ENCODE assay signal across 8 cellular contexts in the genomic region with DNA sequence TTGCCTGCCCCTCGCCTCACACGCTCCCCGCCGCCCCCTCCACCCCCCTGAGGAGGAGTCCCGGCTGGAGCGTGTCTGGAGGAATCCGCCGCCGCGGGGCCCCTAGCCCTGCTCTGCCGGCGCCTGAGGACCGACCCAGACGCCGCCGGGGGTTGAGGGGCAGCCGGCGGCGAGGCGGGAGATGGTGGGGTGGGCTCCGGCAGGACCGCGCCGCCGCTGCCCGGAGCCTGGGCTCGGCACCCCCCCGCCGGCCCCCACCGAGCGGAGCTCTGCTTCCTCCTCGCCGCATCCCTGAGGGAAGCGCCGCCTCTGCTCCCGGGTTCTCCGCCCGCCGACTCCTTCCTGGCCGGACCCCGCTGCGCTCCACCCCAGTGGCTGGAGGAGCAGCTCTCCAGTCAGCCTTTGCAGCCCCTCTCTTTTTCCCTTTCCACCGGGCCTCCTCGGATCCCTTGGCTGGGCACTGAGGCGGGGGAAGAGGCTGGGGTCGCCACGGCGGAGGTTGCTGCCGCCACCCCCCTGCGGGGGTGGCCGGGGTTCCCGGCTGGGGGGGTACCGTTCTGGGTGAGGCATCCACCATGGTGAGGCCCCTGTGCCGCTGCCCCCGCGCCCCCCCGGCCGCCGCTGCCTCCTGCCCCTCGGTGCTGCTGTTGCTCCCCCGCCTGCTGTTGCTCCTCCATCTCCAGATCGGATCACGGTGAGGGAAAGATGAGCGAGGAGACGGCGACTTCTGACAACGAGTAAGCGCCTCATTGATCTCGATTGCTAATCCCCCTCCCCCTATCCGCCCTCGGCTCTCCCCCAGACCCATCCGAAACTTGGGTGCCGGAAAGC. TPM values are rescaled to one million over a fixed set of nuclear protein-coding genes. Genes with fewer than 3 reads are reported as not detected.
DNase-seq lines count a peak whose midpoint lies in the region; ATAC-seq and TF ChIP-seq lines count a peak whose summit lies in the region.

A gene (plus strand): TSS at position 356 of the 831 bp plus-strand sequence. CDS start 350 bp downstream, at position 706.

- H3K36me3 Mint-ChIP-seq in activated naive CD4-positive, alpha-beta T cell treated with anti-CD3 and anti-CD28 coated beads, Interleukin-2, amount 50 U/mL, for 72 hours = no peaks in the 10 kb centered on the region

- no peaks in the 10 kb centered on the region for H3F3A ChIP-seq in OCI-LY1 (ENCODE audit: insufficient read depth, low read length)

- peak within 1 kb of the TSS; percentile 88; the same call in 1 of the 2 replicates for H2AFZ ChIP-seq in OCI-LY1 (ENCODE audit: low read length)

- H4K20me1 ChIP-seq in OCI-LY1 (ENCODE audit: insufficient read depth, low read length) = peaks cover 4% of the 10 kb centered on the region; the same call in 1 of the 2 replicates

- DNase-seq in NCI-H748 (lab: John Stamatoyannopoulos, UW; ENCODE audit: unreplicated experiment) = peak; percentile 45
- DNase-seq in NCI-H748 treated with DMSO at 0.1 percent for 48 hours (lab: John Stamatoyannopoulos, UW) = no peak
- DNase-seq in activated naive CD4-positive, alpha-beta T cell treated with anti-CD3 and anti-CD28 coated beads, Interleukin-2, amount 50 U/mL, for 72 hours (ENCODE audit: low spot score in 2 of 2) = peak in 1 of 2 donors; percentile 16
- peak; percentile 87 for DNase-seq in Right ventricle myocardium inferior (ENCODE audit: missing footprints)
- DNase-seq in occipital lobe (lab: John Stamatoyannopoulos, UW) = peak; percentile 60
- peak; percentile 88 to 92 for DNase-seq in aorta

- no peaks in the 10 kb centered on the region for H3K9me3 Mint-ChIP-seq in activated naive CD4-positive, alpha-beta T cell treated with anti-CD3 and anti-CD28 coated beads, Interleukin-2, amount 50 U/mL, for 72 hours

- peaks cover 34% of the 10 kb centered on the region for H3K4me1 ChIP-seq in OCI-LY1 (ENCODE audit: insufficient read depth, low read length, severe bottlenecking)
- H3K4me1 ChIP-seq in aorta (ENCODE audit: control insufficient read depth in 1 of 2, insufficient read depth in 2 of 2, low read length in 2 of 2) = no peaks in the 10 kb centered on the region

- ATAC-seq in HG02763 (IDR thresholded peaks at IDR 0.05; ENCODE audit: unreplicated experiment) (peak; percentile 31), Right ventricle myocardium inferior (peak; percentile 78), aorta (ENCODE audit: low FRiP score) (peak; percentile 88)
- ATAC-seq in activated naive CD4-positive, alpha-beta T cell treated with anti-CD3 and anti-CD28 coated beads, Interleukin-2, amount 50 U/mL, for 72 hours = peak; percentile 23 to 36

- H3K9me3 ChIP-seq in OCI-LY1 (ENCODE audit: low read length) = no peaks in the 10 kb centered on the region
- H3K9me3 ChIP-seq in aorta (ENCODE audit: control insufficient read depth, low read length) = no peaks in the 10 kb centered on the region

- H3K36me3 ChIP-seq in OCI-LY1 (ENCODE audit: insufficient read depth, low read length) (no peaks in the 10 kb centered on the region), aorta (ENCODE audit: control insufficient read depth in 1 of 2, insufficient read depth in 2 of 2, low read length in 1 of 2) (no peaks in the 10 kb centered on the region)

- H3K27ac ChIP-seq in OCI-LY1 (ENCODE audit: low read depth, low read length, poor library complexity, severe bottlenecking) = no peak within 1 kb of the TSS
- peak within 1 kb of the TSS; percentile 91 to 97 for H3K27ac ChIP-seq in aorta (ENCODE audit: low read depth in 1 of 2, low read length in 2 of 2)

- no peaks in the 10 kb centered on the region for H3K27me3 ChIP-seq in OCI-LY1 (ENCODE audit: insufficient read depth, low read length)
- no peaks in the 10 kb centered on the region for H3K27me3 ChIP-seq in aorta (ENCODE audit: control insufficient read depth in 1 of 2, insufficient read depth in 2 of 2, low read length in 1 of 2)

- no peak for TF ChIP-seq CTCF in OCI-LY1 (IDR thresholded peaks at IDR 0.05; ENCODE audit: low read length)

- peak within 1 kb of the TSS; percentile 94 for H3K4me2 ChIP-seq in OCI-LY1 (ENCODE audit: low read length)

- no peaks in the 10 kb centered on the region for H3K9me2 ChIP-seq in OCI-LY1 (ENCODE audit: low read depth, low read length)

- peaks cover 29% of the 10 kb centered on the region for H3K79me2 ChIP-seq in OCI-LY1 (ENCODE audit: insufficient read depth, low read length)

- WGBS in aorta, 2 donors = 1 to 2% methylated on average over 42 to 73 of the region's 73 CpGs

- peak within 1 kb of the TSS; percentile 80 for H3K9ac ChIP-seq in OCI-LY1 (ENCODE audit: low read length)

- intact Hi-C loops in Right ventricle myocardium inferior (cut with DNase I) = loop anchor here (1.0 to 5.0 kb wide), 6 partner anchors 45 to 250 kb away; no protein-coding TSS in a partner anchor
- intact Hi-C loops in aorta (cut with DNase I) = loop anchor here (2.0 to 10.0 kb wide), 5 partner anchors 65 to 258 kb away; no protein-coding TSS in a partner anchor

- H3K27ac Mint-ChIP-seq in activated naive CD4-positive, alpha-beta T cell treated with anti-CD3 and anti-CD28 coated beads, Interleukin-2, amount 50 U/mL, for 72 hours = peak within 1 kb of the TSS in 1 of 2 donors; percentile 19

- H3K4me3 ChIP-seq in OCI-LY1 (ENCODE audit: low read depth, low read length, poor library complexity, severe bottlenecking) (peak within 1 kb of the TSS; percentile 91), aorta (ENCODE audit: low read length in 2 of 2) (peak within 1 kb of the TSS; percentile 62 to 95)

RNA-seq across cellular contexts. Expression of the gene that starts here (rescaled TPM):
- 1 to 10 TPM in 1 of 2 donors, under 1 TPM in 1; 0.05 to 1.1 TPM for total RNA-seq in activated naive CD4-positive, alpha-beta T cell treated with anti-CD3 and anti-CD28 coated beads, Interleukin-2, amount 50 U/mL, for 72 hours
- total RNA-seq in Right ventricle myocardium inferior (9.9 TPM), occipital lobe (77.4 TPM), aorta (10 to 100 TPM; 39.4 to 54.6 TPM)
- polyA plus RNA-seq in aorta = 10 to 100 TPM; 10.3 to 10.8 TPM

Comparison
In these comparisons a context has a peak if more than half of its experiments do, and no peak if none do; other contexts are left out.
1. ATAC-seq: peak in every context shown above with its lines; median percentile 88 in aorta; 78 in Right ventricle myocardium inferior; 31 in HG02763; 30 in activated naive CD4-positive, alpha-beta T cell treated with anti-CD3 and anti-CD28 coated beads, Interleukin-2, amount 50 U/mL, for 72 hours.